ENCODE assay signal across 8 cellular contexts in the genomic region with DNA sequence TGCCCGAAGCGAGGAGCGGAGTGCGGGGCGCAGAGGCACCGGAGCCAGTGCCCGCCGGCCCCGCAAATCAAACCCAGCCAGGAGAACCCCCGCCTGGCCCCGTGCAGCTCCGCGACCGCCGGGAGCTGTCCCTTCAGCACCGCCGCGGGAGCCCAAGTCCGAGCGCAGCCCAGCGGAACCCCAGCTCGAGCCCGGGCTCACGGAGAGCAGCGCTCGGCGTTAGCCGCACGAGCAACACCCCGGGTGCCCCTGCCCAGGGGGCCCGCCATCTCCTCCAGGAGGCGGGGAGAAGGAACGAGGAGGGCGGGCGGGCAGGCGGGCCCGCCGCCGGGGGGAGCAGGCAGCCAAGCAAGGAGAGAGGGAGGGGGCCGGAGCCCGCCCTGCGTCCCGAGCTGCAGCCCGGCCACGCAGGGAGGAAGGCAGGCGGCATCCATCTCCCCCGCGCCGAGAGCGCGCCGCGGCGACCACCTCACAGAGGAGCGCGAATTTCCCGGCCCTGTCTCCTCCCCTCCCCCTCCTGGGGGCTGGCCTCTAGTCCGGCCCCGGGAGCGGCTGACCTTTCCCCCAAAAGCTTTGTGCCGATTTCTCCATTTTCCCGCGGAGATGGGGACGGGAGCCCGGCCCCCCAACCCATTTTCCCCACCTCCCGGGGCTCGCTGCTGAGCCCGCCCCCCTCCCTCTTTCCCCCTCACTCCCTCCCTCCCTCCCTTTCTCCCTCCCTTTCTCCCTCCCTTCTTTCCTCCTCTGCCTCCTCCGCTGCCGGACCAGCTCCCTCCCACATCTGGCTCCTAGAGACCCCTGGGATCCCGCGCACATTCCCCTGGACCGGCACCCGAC. TPM values are rescaled to one million over a fixed set of nuclear protein-coding genes. Genes with fewer than 3 reads are reported as not detected.
DNase-seq lines count a peak whose midpoint lies in the region; ATAC-seq, FAIRE-seq and TF ChIP-seq lines count a peak whose summit lies in the region.

No MANE protein-coding gene starts in this region.

- H3K4me1 Mint-ChIP-seq in CD8-positive, alpha-beta T cell (ENCODE audit: low read depth) = peaks cover 9% of the 10 kb centered on the region
- peaks cover 0 to 12% of the 10 kb centered on the region in 2 donors for H3K4me1 Mint-ChIP-seq in immature natural killer cell

- no peak overlapping the region for H3K4me3 ChIP-seq in CD8-positive, alpha-beta T cell (ENCODE audit: low read depth, low read length)
- H3K4me3 ChIP-seq in OCI-LY3 (ENCODE audit: low read length) = peak overlapping the region; percentile 69
- H3K4me3 ChIP-seq in breast epithelium = peak overlapping the region; percentile 23 to 66 (median 43)
- peak overlapping the region; percentile 53 for H3K4me3 ChIP-seq in smooth muscle cell

- H3K9ac ChIP-seq in OCI-LY3 (ENCODE audit: low read length) (no peak overlapping the region), smooth muscle cell (ENCODE audit: low read depth) (no peak overlapping the region)

- no peak overlapping the region for H2AFZ ChIP-seq in OCI-LY3 (ENCODE audit: low read depth, low read length)
- no peak overlapping the region for H2AFZ ChIP-seq in smooth muscle cell (ENCODE audit: low read depth)

- H3K9me3 ChIP-seq in CD8-positive, alpha-beta T cell (ENCODE audit: low read length) = no peaks in the 10 kb centered on the region
- no peaks in the 10 kb centered on the region for H3K9me3 ChIP-seq in OCI-LY3 (ENCODE audit: insufficient read depth, low read length)
- no peaks in the 10 kb centered on the region for H3K9me3 ChIP-seq in breast epithelium
- no peaks in the 10 kb centered on the region for H3K9me3 ChIP-seq in smooth muscle cell (replicated peaks; ENCODE audit: low read depth)

- H3K4me2 ChIP-seq in OCI-LY3 (ENCODE audit: low read length) = peak overlapping the region; percentile 68
- peak overlapping the region; percentile 94 for H3K4me2 ChIP-seq in smooth muscle cell

- TF ChIP-seq POLR2A in H54 (IDR thresholded peaks at IDR 0.05; ENCODE audit: low read depth, low read length) (no peak), breast epithelium (IDR thresholded peaks at IDR 0.05) (no peak)

- H3K9me3 Mint-ChIP-seq in CD8-positive, alpha-beta T cell = no peaks in the 10 kb centered on the region
- H3K9me3 Mint-ChIP-seq in immature natural killer cell = peaks cover 0 to 3% (median 0%) of the 10 kb centered on the region in 6 donors

- POLR2A ChIA-PET in CD8-positive, alpha-beta T cell (lab: Charles Lee) = no interaction called here

- no peaks in the 10 kb centered on the region for H3K36me3 ChIP-seq in CD8-positive, alpha-beta T cell (ENCODE audit: insufficient read depth, low read length)
- H3K36me3 ChIP-seq in OCI-LY3 (replicated peaks; ENCODE audit: low read depth, low read length) = no peaks in the 10 kb centered on the region
- no peaks in the 10 kb centered on the region for H3K36me3 ChIP-seq in breast epithelium
- H3K36me3 ChIP-seq in smooth muscle cell (ENCODE audit: low read depth) = no peaks in the 10 kb centered on the region

- intact Hi-C loops in CD8-positive, alpha-beta T cell (cut with DNase I, micrococcal nuclease) = no loop called here
- intact Hi-C loops in breast epithelium (cut with DNase I; ENCODE audit: low total_unique reads) = loop anchor here (5.0 kb wide), 1 partner anchor 242 kb away; no protein-coding TSS in a partner anchor

- H3K4me3 Mint-ChIP-seq in CD8-positive, alpha-beta T cell = no peak overlapping the region
- no peak overlapping the region for H3K4me3 Mint-ChIP-seq in immature natural killer cell

- WGBS in smooth muscle cell (ENCODE audit: low lambda C conversion rate) = 2% methylated on average over 45 of the region's 74 CpGs

- H3K79me2 ChIP-seq in OCI-LY3 (ENCODE audit: low read length) (no peaks in the 10 kb centered on the region), smooth muscle cell (ENCODE audit: low read depth) (no peaks in the 10 kb centered on the region)

- no peak overlapping the region for H3K27ac ChIP-seq in CD8-positive, alpha-beta T cell (ENCODE audit: low read depth, low read length)
- H3K27ac ChIP-seq in OCI-LY3 (ENCODE audit: low read length) (no peak overlapping the region), breast epithelium (no peak overlapping the region), smooth muscle cell (ENCODE audit: low read depth) (no peak overlapping the region)

- ATAC-seq in CD8-positive, alpha-beta T cell = peak; percentile 36

- FAIRE-seq in H54 (lab: Jason Lieb, UNC) = no peak

- H3K27me3 ChIP-seq in CD8-positive, alpha-beta T cell (ENCODE audit: insufficient read depth, low read length) = peaks cover 3% of the 10 kb centered on the region
- H3K27me3 ChIP-seq in OCI-LY3 (ENCODE audit: low read depth, low read length) = no peaks in the 10 kb centered on the region
- peaks cover 10 to 37% of the 10 kb centered on the region in 2 donors for H3K27me3 ChIP-seq in breast epithelium
- H3K27me3 ChIP-seq in smooth muscle cell (ENCODE audit: low read depth) = peaks cover 80% of the 10 kb centered on the region

- DNase-seq in CD8-positive, alpha-beta T cell = no peak
- DNase-seq in H54 (ENCODE audit: insufficient read length, low spot score) (peak; percentile 69), breast epithelium (ENCODE audit: low spot score in 2 of 2) (peak; percentile 23 to 72), immature natural killer cell (peak; percentile 22 to 28 (median 27)), smooth muscle cell (lab: John Stamatoyannopoulos, UW; ENCODE audit: unreplicated experiment) (peak; percentile 64), GM19240 (ENCODE audit: insufficient read length, low spot score) (no peak), MV-4-11 (lab: John Stamatoyannopoulos, UW) (no peak)

- H3F3A ChIP-seq in smooth muscle cell (ENCODE audit: low read depth) = no peaks in the 10 kb centered on the region

- CTCF ChIA-PET in CD8-positive, alpha-beta T cell (lab: Charles Lee) = no interaction called here

- no peak overlapping the region for H3K27ac Mint-ChIP-seq in CD8-positive, alpha-beta T cell
- no peak overlapping the region for H3K27ac Mint-ChIP-seq in immature natural killer cell

- TF ChIP-seq CTCF in CD8-positive, alpha-beta T cell (IDR thresholded peaks at IDR 0.05) = no peak
- TF ChIP-seq CTCF in OCI-LY3 (IDR thresholded peaks at IDR 0.05; ENCODE audit: low read depth, low read length) (no peak), breast epithelium (IDR thresholded peaks at IDR 0.05) (no peak), smooth muscle cell (IDR thresholded peaks at IDR 0.05; ENCODE audit: borderline replicate concordance, insufficient read depth, poor library complexity, severe bottlenecking) (no peak)

- peaks cover 45% of the 10 kb centered on the region for H3K27me3 Mint-ChIP-seq in CD8-positive, alpha-beta T cell (ENCODE audit: low read depth)
- H3K27me3 Mint-ChIP-seq in immature natural killer cell (ENCODE audit: low read depth in 3 of 3) = peaks cover 3 to 19% (median 17%) of the 10 kb centered on the region in 3 donors

- H4K20me1 ChIP-seq in OCI-LY3 (ENCODE audit: insufficient read depth, low read length) (0 out of 2 replicates have a peak, but pooled peaks cover 3% of the 10 kb centered on the region), smooth muscle cell (ENCODE audit: low read depth) (no peaks in the 10 kb centered on the region)

- no peaks in the 10 kb centered on the region for H3K4me1 ChIP-seq in CD8-positive, alpha-beta T cell (ENCODE audit: insufficient read depth, low read length)
- H3K4me1 ChIP-seq in OCI-LY3 (ENCODE audit: low read length) = no peaks in the 10 kb centered on the region
- no peaks in the 10 kb centered on the region for H3K4me1 ChIP-seq in breast epithelium
- peaks cover 6% of the 10 kb centered on the region for H3K4me1 ChIP-seq in smooth muscle cell (ENCODE audit: low read depth)

- no peaks in the 10 kb centered on the region for H3K36me3 Mint-ChIP-seq in CD8-positive, alpha-beta T cell
- H3K36me3 Mint-ChIP-seq in immature natural killer cell = no peaks in the 10 kb centered on the region

RNA-seq across cellular contexts. Expression of gene KCNC1, which starts 0.6 kb away (rescaled TPM):
- total RNA-seq in CD8-positive, alpha-beta T cell = not detected
- under 1 TPM in 1 of 3 donors, not detected in 2; 0.15 TPM for total RNA-seq in breast epithelium
- under 1 TPM in 1 of 3 donors, not detected in 2; 0.11 TPM for polyA plus RNA-seq in immature natural killer cell
- 0.18 TPM in 1 of 2 replicates, not detected in the other for total RNA-seq in smooth muscle cell
- 0.30 TPM in 1 of 2 replicates, not detected in the other for polyA plus RNA-seq in smooth muscle cell

RNA-seq across cellular contexts. Expression of gene MYOD1, which starts 15.8 kb away (rescaled TPM):
- not detected for total RNA-seq in CD8-positive, alpha-beta T cell
- not detected for total RNA-seq in breast epithelium
- polyA plus RNA-seq in immature natural killer cell = not detected
- not detected in 2 replicates for total RNA-seq in smooth muscle cell
- polyA plus RNA-seq in smooth muscle cell = not detected in 2 replicates

Comparison
In these comparisons a context has a peak if more than half of its experiments do, and no peak if none do; other contexts are left out.
1. DNase-seq: peak in H54 (single experiment), breast epithelium (2 of 2), immature natural killer cell (3 of 3) and smooth muscle cell (single experiment); none in CD8-positive, alpha-beta T cell (0 of 7), GM19240 (single experiment) and MV-4-11 (single experiment).